Comparison of ENCODE assay signal across 31 cellular contexts in genomic region chr11:119118227-119118626, GRCh38. TPM values are rescaled to one million over a fixed set of nuclear protein-coding genes. Genes with fewer than 3 reads are reported as not detected.
"Had no signal": no experiment of that assay in that cellular context is flagged by ENCODE, and none has a peak within 500 bp of the region (broad histone marks: within the 10 kb centered on the region; RNA-seq: fewer than 3 reads in every experiment).

No MANE protein-coding gene starts in this region.

- ATAC-seq: activated CD4-positive, CD25-positive, alpha-beta regulatory T cell treated with anti-CD3 and anti-CD28 coated beads, Interleukin-2, amount 50 U/mL, for 24 hours; activated T-cell treated with anti-CD3 and anti-CD28 coated beads, Interleukin-2, amount 50 U/mL, for 72 hours; body of pancreas; effector memory CD8-positive, alpha-beta T cell; gastroesophageal sphincter; heart right ventricle had no signal

- H3K9me3 Mint-ChIP-seq: activated B cell treated with CpG ODN at 0.5 μM for 24 hours; activated CD4-positive, alpha-beta memory T cell treated with anti-CD3 and anti-CD28 coated beads, Interleukin-2, amount 10 ng/mL, durations not matched to agents 7 days and 5 days; activated CD4-positive, alpha-beta T cell treated with anti-CD3 and anti-CD28 coated beads, Interleukin-2, amount 10 ng/mL, durations not matched to agents 24 days and 14 days; activated T-cell treated with anti-CD3 and anti-CD28 coated beads, Interleukin-2, amount 50 U/mL, for 24 hours; activated T-cell treated with anti-CD3 and anti-CD28 coated beads, Interleukin-2, amount 50 U/mL, for 72 hours; effector memory CD8-positive, alpha-beta T cell had no signal

- H3K27ac Mint-ChIP-seq: activated B cell treated with CpG ODN at 0.5 μM for 24 hours; activated CD4-positive, alpha-beta memory T cell treated with anti-CD3 and anti-CD28 coated beads, Interleukin-2, amount 10 ng/mL, durations not matched to agents 7 days and 5 days; activated CD4-positive, alpha-beta T cell treated with anti-CD3 and anti-CD28 coated beads, Interleukin-2, amount 10 ng/mL, durations not matched to agents 24 days and 14 days; activated T-cell treated with anti-CD3 and anti-CD28 coated beads, Interleukin-2, amount 50 U/mL, for 24 hours; activated T-cell treated with anti-CD3 and anti-CD28 coated beads, Interleukin-2, amount 50 U/mL, for 72 hours; effector memory CD8-positive, alpha-beta T cell had no signal

- FAIRE-seq: colon, TTC549 had no signal

- DNase-seq: activated B cell treated with CpG ODN at 0.5 μM for 24 hours; activated CD4-positive, alpha-beta memory T cell treated with anti-CD3 and anti-CD28 coated beads, Interleukin-2, amount 10 ng/mL, durations not matched to agents 7 days and 5 days; activated CD4-positive, alpha-beta T cell treated with anti-CD3 and anti-CD28 coated beads, Interleukin-2, amount 10 ng/mL, durations not matched to agents 24 days and 14 days; activated CD4-positive, alpha-beta T cell treated with anti-CD3 and anti-CD28 coated beads, Interleukin-2, amount 50 U/mL, for 4 hours; activated CD8-positive, alpha-beta memory T cell treated with anti-CD3 and anti-CD28 coated beads, Interleukin-2, amount 50 U/mL, for 48 hours; activated gamma-delta T cell; activated naive CD4-positive, alpha-beta T cell; activated naive CD4-positive, alpha-beta T cell treated with anti-CD3 and anti-CD28 coated beads, Interleukin-2, amount 50 U/mL, for 16 hours; activated T-cell treated with anti-CD3 and anti-CD28 coated beads for 4 hours; activated T-cell treated with anti-CD3 and anti-CD28 coated beads, Interleukin-2, amount 50 U/mL, for 24 hours; activated T-cell treated with anti-CD3 and anti-CD28 coated beads, Interleukin-2, amount 50 U/mL, for 72 hours; amniotic stem cell; anterior cingulate cortex; body of pancreas; caudate nucleus; cortex of kidney; dermis blood vessel endothelial cell; effector CD4-positive, alpha-beta T cell; effector memory CD8-positive, alpha-beta T cell; esophagus squamous epithelium; foreskin melanocyte; heart right ventricle; T-helper 2 cell; WERI-Rb-1 had no signal

- H3K4me3 Mint-ChIP-seq: activated B cell treated with CpG ODN at 0.5 μM for 24 hours; activated CD4-positive, alpha-beta memory T cell treated with anti-CD3 and anti-CD28 coated beads, Interleukin-2, amount 10 ng/mL, durations not matched to agents 7 days and 5 days; activated CD4-positive, alpha-beta T cell treated with anti-CD3 and anti-CD28 coated beads, Interleukin-2, amount 10 ng/mL, durations not matched to agents 24 days and 14 days; activated naive CD8-positive, alpha-beta T cell; activated T-cell treated with anti-CD3 and anti-CD28 coated beads, Interleukin-2, amount 50 U/mL, for 24 hours; activated T-cell treated with anti-CD3 and anti-CD28 coated beads, Interleukin-2, amount 50 U/mL, for 72 hours; effector memory CD8-positive, alpha-beta T cell had no signal

- H3K27ac ChIP-seq: body of pancreas, epithelial cell of prostate, esophagus squamous epithelium, gastroesophageal sphincter, heart right ventricle, WERI-Rb-1 had no signal

- H3K4me3 ChIP-seq: body of pancreas, esophagus squamous epithelium, gastroesophageal sphincter, heart right ventricle had no signal

- H3K27me3 Mint-ChIP-seq: activated B cell treated with CpG ODN at 0.5 μM for 24 hours; activated CD4-positive, alpha-beta memory T cell treated with anti-CD3 and anti-CD28 coated beads, Interleukin-2, amount 10 ng/mL, durations not matched to agents 7 days and 5 days; activated CD4-positive, alpha-beta T cell treated with anti-CD3 and anti-CD28 coated beads, Interleukin-2, amount 10 ng/mL, durations not matched to agents 24 days and 14 days; activated naive CD8-positive, alpha-beta T cell; activated T-cell treated with anti-CD3 and anti-CD28 coated beads, Interleukin-2, amount 50 U/mL, for 24 hours; effector memory CD8-positive, alpha-beta T cell had no signal

- H3K27me3 ChIP-seq: body of pancreas, esophagus squamous epithelium, gastroesophageal sphincter, heart right ventricle had no signal

- H3K9me3 ChIP-seq: body of pancreas, esophagus squamous epithelium, gastroesophageal sphincter, heart right ventricle had no signal

RNA-seq across cellular contexts. Expression of gene ABCG4, which starts 30.6 kb away (rescaled TPM):
- total RNA-seq: activated B cell treated with CpG ODN at 0.5 μM for 24 hours; activated CD4-positive, alpha-beta memory T cell treated with anti-CD3 and anti-CD28 coated beads, Interleukin-2, amount 10 ng/mL, durations not matched to agents 7 days and 5 days; T-helper 1 cell treated with Interleukin-12 subunit alpha and Interleukin-12 subunit beta and Interleukin-4 antibody, amounts not matched to agents 30 ng/mL and 1 ng/mL, for 36 hours had no signal
